8 cellular contexts compared by ENCODE assay signal in genomic region chr4:77095101-77095826, GRCh38. TPM values are rescaled to one million over a fixed set of nuclear protein-coding genes. Genes with fewer than 3 reads are reported as not detected.
DNase-seq lines count a peak whose midpoint lies in the region; ATAC-seq and TF ChIP-seq lines count a peak whose summit lies in the region.

No MANE protein-coding gene starts in this region.

- no peaks in the 10 kb centered on the region for H3K27me3 ChIP-seq in CD4-positive, alpha-beta T cell (ENCODE audit: control insufficient read depth, insufficient read depth, low read length)

- CTCF ChIA-PET in CD4-positive, alpha-beta T cell (lab: Charles Lee), result interaction anchor here (0.6 to 2.6 kb wide), 20 partner anchors 9 to 108 kb away, joined by 3 to 38 read pairs (median 4); no protein-coding TSS in a partner anchor

- H3K4me3 Mint-ChIP-seq in CD4-positive, alpha-beta T cell, result no peak overlapping the region
- H3K4me3 Mint-ChIP-seq in endothelial cell (ENCODE audit: unreplicated experiment), result no peak overlapping the region

- H3K27ac Mint-ChIP-seq in CD4-positive, alpha-beta T cell, result no peak overlapping the region
- H3K27ac Mint-ChIP-seq in endothelial cell (ENCODE audit: unreplicated experiment), result no peak overlapping the region

- TF ChIP-seq CTCF in CD4-positive, alpha-beta T cell (IDR thresholded peaks at IDR 0.05), result peak; percentile 65
- peak; percentile 92 for TF ChIP-seq CTCF in endothelial cell (IDR thresholded peaks at IDR 0.05; ENCODE audit: unreplicated experiment)

- no peaks in the 10 kb centered on the region for H3K9me3 ChIP-seq in CD4-positive, alpha-beta T cell (ENCODE audit: control insufficient read depth, low read length)

- POLR2A ChIA-PET in CD4-positive, alpha-beta T cell (lab: Charles Lee), result interaction anchor here (0.6 to 1.8 kb wide), 4 partner anchors 14 to 108 kb away, joined by 3 to 7 read pairs (median 4); no protein-coding TSS in a partner anchor

- intact Hi-C loops in CD4-positive, alpha-beta T cell (cut with DNase I, micrococcal nuclease), result loop anchor here (1.0 kb wide), 1 partner anchor 108 kb away; no protein-coding TSS in a partner anchor

- no peaks in the 10 kb centered on the region for H3K27me3 Mint-ChIP-seq in CD4-positive, alpha-beta T cell
- no peaks in the 10 kb centered on the region for H3K27me3 Mint-ChIP-seq in endothelial cell (ENCODE audit: unreplicated experiment)

- H3K36me3 Mint-ChIP-seq in CD4-positive, alpha-beta T cell (ENCODE audit: low read depth), result no peaks in the 10 kb centered on the region
- no peaks in the 10 kb centered on the region for H3K36me3 Mint-ChIP-seq in endothelial cell (ENCODE audit: low read depth, unreplicated experiment)

- peaks cover 19% of the 10 kb centered on the region for H3K4me1 Mint-ChIP-seq in CD4-positive, alpha-beta T cell (ENCODE audit: low read depth)
- H3K4me1 Mint-ChIP-seq in endothelial cell (ENCODE audit: unreplicated experiment), result peaks cover 22% of the 10 kb centered on the region

- DNase-seq in CD4-positive, alpha-beta T cell, result peak; percentile 40 to 73 (median 61)
- DNase-seq in NCI-H82 (lab: John Stamatoyannopoulos, UW) (peak; percentile 91), endothelial cell (ENCODE audit: low spot score) (peak; percentile 76), myocyte (ENCODE audit: low read depth) (peak; percentile 81)
- DNase-seq in activated CD8-positive, alpha-beta memory T cell treated with anti-CD3 and anti-CD28 coated beads for 24 hours, result peak; percentile 83
- peak; percentile 50 to 61 for DNase-seq in stimulated activated CD8-positive, alpha-beta memory T cell treated with anti-CD3 and anti-CD28 coated beads, Interleukin-7, amount 100 ng/mL, for 4 hours (ENCODE audit: low read depth in 2 of 2)

- no peaks in the 10 kb centered on the region for H3K9me3 Mint-ChIP-seq in CD4-positive, alpha-beta T cell
- H3K9me3 Mint-ChIP-seq in endothelial cell (ENCODE audit: unreplicated experiment), result no peaks in the 10 kb centered on the region

- no peak overlapping the region for H3K27ac ChIP-seq in CD4-positive, alpha-beta T cell (ENCODE audit: low read depth, low read length)

- ATAC-seq in CD4-positive, alpha-beta T cell (ENCODE audit: poor library complexity), result peak; percentile 87
- ATAC-seq in GM19372 (IDR thresholded peaks at IDR 0.05; ENCODE audit: low read depth, unreplicated experiment) (peak; percentile 100), HG03442 (IDR thresholded peaks at IDR 0.05; ENCODE audit: unreplicated experiment) (peak; percentile 99)

RNA-seq across cellular contexts. Expression of gene CCNI, which starts 19.5 kb away (rescaled TPM):
- total RNA-seq in CD4-positive, alpha-beta T cell, result 100 to 1,000 TPM; 385 to 418 TPM
- 303 TPM for total RNA-seq in endothelial cell (ENCODE audit: unreplicated experiment)
- total RNA-seq in myocyte, result 202 and 253 TPM in 2 replicates
- 192 TPM for polyA plus RNA-seq in myocyte (2012)
